Comparison of ENCODE assay signal across 8 cellular contexts in genomic region chr12:92034858-92035401, GRCh38.
A peak's percentile ranks its signal among the peaks of the same experiment; 100 is the strongest.
DNase-seq lines count a peak whose midpoint lies in the region; ATAC-seq lines count a peak whose summit lies in the region.

No MANE protein-coding gene starts in this region.

- peak overlapping the region; percentile 79 for H3K27ac Mint-ChIP-seq in dendritic cell treated with granulocyte-macrophage colony-stimulating factor and Interleukin-4, amounts not matched to agents 40 ng/mL and 50 ng/mL, for 4 days

- H3K36me3 Mint-ChIP-seq in dendritic cell treated with granulocyte-macrophage colony-stimulating factor and Interleukin-4, amounts not matched to agents 40 ng/mL and 50 ng/mL, for 4 days (ENCODE audit: low read depth) = no peaks in the 10 kb centered on the region

- peaks cover 32% of the 10 kb centered on the region for H3K4me1 Mint-ChIP-seq in dendritic cell treated with granulocyte-macrophage colony-stimulating factor and Interleukin-4, amounts not matched to agents 40 ng/mL and 50 ng/mL, for 4 days (ENCODE audit: low read depth)

- ATAC-seq in HG02623 (IDR thresholded peaks at IDR 0.05; ENCODE audit: unreplicated experiment) = peak; percentile 76
- ATAC-seq in activated CD4-positive, CD25-positive, alpha-beta regulatory T cell treated with anti-CD3 and anti-CD28 coated beads, Interleukin-2, amount 50 U/mL, for 24 hours = peak; percentile 48 to 61
- ATAC-seq in stimulated activated naive CD8-positive, alpha-beta T cell treated with anti-CD3 and anti-CD28 coated beads, Interleukin-15, Interleukin-2, amounts not matched to agents 100 U/mL and 50 U/mL, for 24 hours = peak; percentile 65

- H3K9me3 ChIP-seq in mononuclear cell (ENCODE audit: low read depth, low read length) = no peaks in the 10 kb centered on the region

- no peaks in the 10 kb centered on the region for H3K27me3 ChIP-seq in mononuclear cell (ENCODE audit: insufficient read depth, low read length)

- intact Hi-C loops in dendritic cell treated with granulocyte-macrophage colony-stimulating factor and Interleukin-4, amounts not matched to agents 40 ng/mL and 50 ng/mL, for 4 days (cut with micrococcal nuclease) = no loop called here

- peak overlapping the region; percentile 38 for H3K4me3 ChIP-seq in mononuclear cell (ENCODE audit: low read length)

- peak overlapping the region; percentile 72 for H3K4me3 Mint-ChIP-seq in dendritic cell treated with granulocyte-macrophage colony-stimulating factor and Interleukin-4, amounts not matched to agents 40 ng/mL and 50 ng/mL, for 4 days

- no peaks in the 10 kb centered on the region for H3K27me3 Mint-ChIP-seq in dendritic cell treated with granulocyte-macrophage colony-stimulating factor and Interleukin-4, amounts not matched to agents 40 ng/mL and 50 ng/mL, for 4 days

- no peaks in the 10 kb centered on the region for H3K9me3 Mint-ChIP-seq in dendritic cell treated with granulocyte-macrophage colony-stimulating factor and Interleukin-4, amounts not matched to agents 40 ng/mL and 50 ng/mL, for 4 days

- DNase-seq in NOMO-1 treated with DMSO at 0.1 percent for 48 hours (lab: John Stamatoyannopoulos, UW; ENCODE audit: unreplicated experiment) (peak; percentile 28), NOMO-1 treated with dmso at 0.1 percent for 144 hours (lab: John Stamatoyannopoulos, UW; ENCODE audit: unreplicated experiment) (no peak), NCI-H146 treated with DMSO at 0.1 percent for 48 hours (lab: John Stamatoyannopoulos, UW; ENCODE audit: unreplicated experiment) (peak; percentile 61)
- DNase-seq in stimulated activated naive CD8-positive, alpha-beta T cell treated with anti-CD3 and anti-CD28 coated beads, Interleukin-15, Interleukin-2, amounts not matched to agents 100 U/mL and 50 U/mL, for 24 hours = peak; percentile 41

- H3K4me1 ChIP-seq in mononuclear cell (ENCODE audit: insufficient read depth, low read length) = peaks cover 63% of the 10 kb centered on the region
